ENCODE assay signal across 8 cellular contexts in the genomic region with DNA sequence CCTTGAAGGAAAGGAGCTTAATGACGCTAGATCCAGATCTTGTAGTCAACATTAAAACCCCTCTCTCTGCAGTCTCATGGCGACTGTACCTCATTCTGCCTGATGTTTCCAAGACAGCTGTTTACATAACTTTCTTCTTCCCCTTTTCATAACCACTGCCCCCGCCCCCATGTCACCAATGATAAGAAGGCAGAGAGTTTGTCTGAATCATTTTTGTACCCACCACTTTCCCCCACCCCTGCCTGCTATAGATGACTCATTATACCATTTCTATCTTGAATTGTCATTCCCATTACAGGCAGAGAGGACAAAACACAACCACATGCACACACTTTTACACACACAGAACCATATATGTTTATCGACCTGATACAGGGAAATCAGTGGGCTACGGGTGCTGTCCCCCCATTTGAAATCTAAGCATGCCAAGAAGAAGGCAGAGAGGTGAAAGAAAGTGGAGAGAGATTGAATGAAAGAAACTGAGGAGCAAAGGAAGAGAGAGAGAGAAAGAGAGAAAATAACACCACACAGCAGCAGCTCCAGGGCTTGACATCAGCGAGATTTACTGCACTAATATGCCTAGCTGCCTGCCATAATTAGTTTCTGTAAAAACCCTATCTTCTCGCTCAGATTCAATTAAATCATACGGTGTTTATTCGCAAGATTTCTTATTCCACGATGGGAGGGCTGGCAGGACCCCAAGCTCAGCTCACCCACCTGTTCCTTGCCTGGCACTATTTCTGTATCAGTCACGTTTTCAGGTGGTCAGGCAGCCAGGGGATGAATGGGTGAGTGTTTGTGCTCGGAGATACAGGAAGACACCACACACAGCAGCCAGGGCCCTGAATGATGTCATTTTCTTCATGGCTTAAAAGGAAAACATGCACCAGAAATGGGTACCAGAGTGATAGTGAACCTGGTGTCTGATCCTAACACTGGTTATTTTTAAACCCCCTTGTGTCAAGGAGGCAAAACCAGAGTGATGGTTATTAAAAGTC.
DNase-seq lines count a peak whose midpoint lies in the region; ATAC-seq and TF ChIP-seq lines count a peak whose summit lies in the region.

No MANE protein-coding gene starts in this region.

- peak overlapping the region; percentile 80 for H3K27ac Mint-ChIP-seq in activated naive CD4-positive, alpha-beta T cell treated with anti-CD3 and anti-CD28 coated beads, Interleukin-2, amount 10 ng/mL, durations not matched to agents 7 days and 5 days
- no peak overlapping the region for H3K27ac Mint-ChIP-seq in WTC11

- peaks cover 15 to 19% of the 10 kb centered on the region in 2 experiments for H3K4me1 ChIP-seq in SK-N-SH (ENCODE audit: control insufficient read depth in 1 of 2, insufficient read depth in 2 of 2, low read depth in 1 of 2, low read length in 1 of 2)
- peaks cover 12% of the 10 kb centered on the region for H3K4me1 ChIP-seq in mesodermal cell (ENCODE audit: control insufficient read depth, insufficient read depth, low read length, poor library complexity, severe bottlenecking)

- peak overlapping the region; percentile 47 for H3K4me3 Mint-ChIP-seq in activated naive CD4-positive, alpha-beta T cell treated with anti-CD3 and anti-CD28 coated beads, Interleukin-2, amount 10 ng/mL, durations not matched to agents 7 days and 5 days
- no peak overlapping the region for H3K4me3 Mint-ChIP-seq in WTC11

- ATAC-seq in HG03066 (IDR thresholded peaks at IDR 0.05; ENCODE audit: low read depth, unreplicated experiment) = peak; percentile 66
- ATAC-seq in stimulated activated naive CD8-positive, alpha-beta T cell treated with anti-CD3 and anti-CD28 coated beads, Interleukin-15, Interleukin-2, amounts not matched to agents 100 U/mL and 50 U/mL, for 24 hours = peak; percentile 85
- ATAC-seq in WTC11 = no peak

- H3K27ac ChIP-seq in SK-N-SH (ENCODE audit: low read depth in 2 of 2, low read length in 1 of 2) = peak overlapping the region; percentile 44 to 73
- peak overlapping the region; percentile 60 for H3K27ac ChIP-seq in mesodermal cell (ENCODE audit: low read depth, low read length, severe bottlenecking)

- CTCF ChIA-PET in SK-N-SH (lab: Yijun Ruan, JAX) = interaction anchor here (3.0 kb wide), 1 partner anchor 12 kb away, joined by 9 read pairs; no protein-coding TSS in a partner anchor
- CTCF ChIA-PET in activated naive CD4-positive, alpha-beta T cell treated with anti-CD3 and anti-CD28 coated beads, Interleukin-2, amount 10 ng/mL, durations not matched to agents 7 days and 5 days (lab: Charles Lee) = no interaction called here
- CTCF ChIA-PET in WTC11 (lab: Charles Lee) = no interaction called here

- H3K9me2 ChIP-seq in SK-N-SH = no peaks in the 10 kb centered on the region

- no peaks in the 10 kb centered on the region for H3K9me3 ChIP-seq in SK-N-SH
- no peaks in the 10 kb centered on the region for H3K9me3 ChIP-seq in mesodermal cell (ENCODE audit: control insufficient read depth, low read length)

- no peaks in the 10 kb centered on the region for H4K20me1 ChIP-seq in SK-N-SH (ENCODE audit: insufficient read depth)

- peak overlapping the region; percentile 54; the same call in 1 of the 2 replicates for H3K4me2 ChIP-seq in SK-N-SH

- no peak for TF ChIP-seq RAD21 in SK-N-SH (IDR thresholded peaks at IDR 0.05; ENCODE audit: low read length)

- H3K4me3 ChIP-seq in SK-N-SH (ENCODE audit: low read depth in 2 of 2, low read length in 1 of 2) = no peak overlapping the region
- no peak overlapping the region for H3K4me3 ChIP-seq in mesodermal cell (ENCODE audit: extremely low read depth, insufficient read depth, low read length, poor library complexity, severe bottlenecking)

- peak; percentile 48 for DNase-seq in NCI-H1092 treated with DMSO at 0.1 percent for 48 hours (lab: John Stamatoyannopoulos, UW)
- DNase-seq in NCI-H1092 (lab: John Stamatoyannopoulos, UW) = no peak
- peak; percentile 33 for DNase-seq in SK-N-SH
- peak; percentile 67 for DNase-seq in activated naive CD4-positive, alpha-beta T cell treated with anti-CD3 and anti-CD28 coated beads, Interleukin-2, amount 10 ng/mL, durations not matched to agents 7 days and 5 days
- peak; percentile 78 for DNase-seq in stimulated activated naive CD8-positive, alpha-beta T cell treated with anti-CD3 and anti-CD28 coated beads, Interleukin-15, Interleukin-2, amounts not matched to agents 100 U/mL and 50 U/mL, for 24 hours
- no peak for DNase-seq in WTC11 (ENCODE audit: low spot score)

- H3K27me3 Mint-ChIP-seq in activated naive CD4-positive, alpha-beta T cell treated with anti-CD3 and anti-CD28 coated beads, Interleukin-2, amount 10 ng/mL, durations not matched to agents 7 days and 5 days = no peaks in the 10 kb centered on the region
- no peaks in the 10 kb centered on the region for H3K27me3 Mint-ChIP-seq in WTC11 (ENCODE audit: low read depth)

- POLR2A ChIA-PET in SK-N-SH (lab: Yijun Ruan, JAX) (interaction anchor here (1.0 kb wide), 1 partner anchor 178 kb away, joined by 7 read pairs; no protein-coding TSS in a partner anchor), WTC11 (lab: Charles Lee) (interaction anchor here (0.7 kb wide), 1 partner anchor 156 kb away, joined by 4 read pairs; no protein-coding TSS in a partner anchor)

- H3K36me3 ChIP-seq in SK-N-SH (replicated peaks in 1 of 2; ENCODE audit: control insufficient read depth in 1 of 2, insufficient read depth in 2 of 2, low read length in 1 of 2) (no peaks in the 10 kb centered on the region), mesodermal cell (ENCODE audit: control insufficient read depth, insufficient read depth, low read length) (no peaks in the 10 kb centered on the region)

- H3K9ac ChIP-seq in SK-N-SH = peak overlapping the region; percentile 8; the same call in 1 of the 2 replicates

- H3K4me1 Mint-ChIP-seq in activated naive CD4-positive, alpha-beta T cell treated with anti-CD3 and anti-CD28 coated beads, Interleukin-2, amount 10 ng/mL, durations not matched to agents 7 days and 5 days = peaks cover 24% of the 10 kb centered on the region
- H3K4me1 Mint-ChIP-seq in WTC11 = peaks cover 14% of the 10 kb centered on the region

- H3K27me3 ChIP-seq in SK-N-SH (ENCODE audit: insufficient read depth) = no peaks in the 10 kb centered on the region

- no peak for TF ChIP-seq CTCF in SK-N-SH (IDR thresholded peaks at IDR 0.05)
- TF ChIP-seq CTCF in WTC11 (IDR thresholded peaks at IDR 0.05) = no peak

- no peak for TF ChIP-seq EP300 in SK-N-SH (IDR thresholded peaks at IDR 0.05; ENCODE audit: borderline replicate concordance in 1 of 2, low read depth in 1 of 2, low read length in 1 of 2)

- H2AFZ ChIP-seq in SK-N-SH (ENCODE audit: low read depth) = peak overlapping the region; percentile 48

- H3K9me3 Mint-ChIP-seq in activated naive CD4-positive, alpha-beta T cell treated with anti-CD3 and anti-CD28 coated beads, Interleukin-2, amount 10 ng/mL, durations not matched to agents 7 days and 5 days = no peaks in the 10 kb centered on the region
- H3K9me3 Mint-ChIP-seq in WTC11 = no peaks in the 10 kb centered on the region

- 40% methylated on average over 12 of the region's 12 CpGs for WGBS in SK-N-SH (ENCODE audit: low lambda C conversion rate)
- WGBS in mesodermal cell (ENCODE audit: insufficient coverage in 2 of 2), 2 experiments = 80 to 83% methylated on average over 7 of the region's 12 CpGs

- no peaks in the 10 kb centered on the region for H3F3A ChIP-seq in SK-N-SH (replicated peaks; ENCODE audit: insufficient read depth)

- no peaks in the 10 kb centered on the region for H3K79me2 ChIP-seq in SK-N-SH (ENCODE audit: insufficient read depth)

- no peaks in the 10 kb centered on the region for H3K36me3 Mint-ChIP-seq in activated naive CD4-positive, alpha-beta T cell treated with anti-CD3 and anti-CD28 coated beads, Interleukin-2, amount 10 ng/mL, durations not matched to agents 7 days and 5 days
- no peaks in the 10 kb centered on the region for H3K36me3 Mint-ChIP-seq in WTC11

TF ChIP-seq in SK-N-SH, 30 proteins besides CTCF, POLR2A, EP300 and RAD21 (continues in another document):
- TF ChIP-seq CHD2 (IDR thresholded peaks at IDR 0.05; ENCODE audit: low read length, partially characterized antibody) (no peak), FOXM1 (IDR thresholded peaks at IDR 0.05; ENCODE audit: low read depth) (no peak), JUND (IDR thresholded peaks at IDR 0.05) (peak; percentile 70), YY1 (IDR thresholded peaks at IDR 0.05; ENCODE audit: low read depth) (no peak), TEAD4 (IDR thresholded peaks at IDR 0.05; ENCODE audit: borderline replicate concordance, insufficient read depth) (no peak), PBX3 (IDR thresholded peaks at IDR 0.05) (peak; percentile 45), GATA2 (CRISPR knock-in tag; IDR thresholded peaks at IDR 0.05) (no peak), RFX5 (IDR thresholded peaks at IDR 0.05; ENCODE audit: low read length) (no peak)

TF ChIP-seq in WTC11, 78 proteins besides CTCF, POLR2A, EP300 and RAD21 (continues in another document):
- TF ChIP-seq USF2 (CRISPR knock-in tag; IDR thresholded peaks at IDR 0.05) (no peak), ZNF423 (CRISPR knock-in tag; IDR thresholded peaks at IDR 0.05) (no peak), NFE2L1 (CRISPR knock-in tag; IDR thresholded peaks at IDR 0.05) (no peak), FOXJ3 (CRISPR knock-in tag; IDR thresholded peaks at IDR 0.05; ENCODE audit: borderline replicate concordance) (no peak), OVOL2 (CRISPR knock-in tag; IDR thresholded peaks at IDR 0.05; ENCODE audit: borderline replicate concordance) (no peak)
- TF ChIP-seq, protein P1, sequence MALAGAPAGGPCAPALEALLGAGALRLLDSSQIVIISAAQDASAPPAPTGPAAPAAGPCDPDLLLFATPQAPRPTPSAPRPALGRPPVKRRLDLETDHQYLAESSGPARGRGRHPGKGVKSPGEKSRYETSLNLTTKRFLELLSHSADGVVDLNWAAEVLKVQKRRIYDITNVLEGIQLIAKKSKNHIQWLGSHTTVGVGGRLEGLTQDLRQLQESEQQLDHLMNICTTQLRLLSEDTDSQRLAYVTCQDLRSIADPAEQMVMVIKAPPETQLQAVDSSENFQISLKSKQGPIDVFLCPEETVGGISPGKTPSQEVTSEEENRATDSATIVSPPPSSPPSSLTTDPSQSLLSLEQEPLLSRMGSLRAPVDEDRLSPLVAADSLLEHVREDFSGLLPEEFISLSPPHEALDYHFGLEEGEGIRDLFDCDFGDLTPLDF (CRISPR knock-in tag; IDR thresholded peaks at IDR 0.05) = no peak

Comparison
In these comparisons a context has a peak if more than half of its experiments do, and no peak if none do; other contexts are left out.
1. DNase-seq: peak in NCI-H1092 treated with DMSO at 0.1 percent for 48 hours (single experiment), SK-N-SH (single experiment), activated naive CD4-positive, alpha-beta T cell treated with anti-CD3 and anti-CD28 coated beads, Interleukin-2, amount 10 ng/mL, durations not matched to agents 7 days and 5 days (single experiment) and stimulated activated naive CD8-positive, alpha-beta T cell treated with anti-CD3 and anti-CD28 coated beads, Interleukin-15, Interleukin-2, amounts not matched to agents 100 U/mL and 50 U/mL, for 24 hours (single experiment); none in NCI-H1092 (single experiment) and WTC11 (single experiment).